20 cellular contexts compared by ENCODE assay signal in genomic region chr19:6210721-6211600, GRCh38.
DNase-seq lines count a peak whose midpoint lies in the region; ATAC-seq and TF ChIP-seq lines count a peak whose summit lies in the region.
"Had no signal": no experiment of that assay in that cellular context is flagged by ENCODE, and none has a peak within 500 bp of the region (broad histone marks: within the 10 kb centered on the region; RNA-seq: fewer than 3 reads in every experiment).

No MANE protein-coding gene starts in this region.

- H3K4me3 ChIP-seq in heart right ventricle = no peak overlapping the region
- H3K4me3 ChIP-seq in aorta (ENCODE audit: low read length in 2 of 2) = no peak overlapping the region

- H3K27ac Mint-ChIP-seq in chondrocyte (ENCODE audit: unreplicated experiment) (no peak overlapping the region), nephron progenitor cell (peak overlapping the region; percentile 67)
- peak overlapping the region in 1 of 2 donors; percentile 66 for H3K27ac Mint-ChIP-seq in effector memory CD8-positive, alpha-beta T cell
- H3K27ac Mint-ChIP-seq: activated naive CD4-positive, alpha-beta T cell treated with anti-CD3 and anti-CD28 coated beads, Interleukin-2, amount 50 U/mL, for 24 hours; IgD-negative memory B cell; T-cell had no signal

- H3K27me3 Mint-ChIP-seq in chondrocyte (ENCODE audit: low read depth) = no peaks in the 10 kb centered on the region
- no peaks in the 10 kb centered on the region for H3K27me3 Mint-ChIP-seq in nephron progenitor cell (ENCODE audit: low read depth, poor library complexity)
- H3K27me3 Mint-ChIP-seq in effector memory CD8-positive, alpha-beta T cell = no peaks in the 10 kb centered on the region
- H3K27me3 Mint-ChIP-seq: activated naive CD4-positive, alpha-beta T cell treated with anti-CD3 and anti-CD28 coated beads, Interleukin-2, amount 50 U/mL, for 24 hours; IgD-negative memory B cell; T-cell had no signal

- no peak for TF ChIP-seq CTCF in heart right ventricle (IDR thresholded peaks at IDR 0.05)
- TF ChIP-seq CTCF in chondrocyte (IDR thresholded peaks at IDR 0.05) = no peak
- no peak for TF ChIP-seq CTCF in nephron progenitor cell (IDR thresholded peaks at IDR 0.05)

- H3K4me1 Mint-ChIP-seq in chondrocyte (ENCODE audit: low read depth) = no peaks in the 10 kb centered on the region
- H3K4me1 Mint-ChIP-seq in nephron progenitor cell = peaks cover 19% of the 10 kb centered on the region
- H3K4me1 Mint-ChIP-seq in effector memory CD8-positive, alpha-beta T cell (ENCODE audit: low read depth in 2 of 2) = no peaks in the 10 kb centered on the region
- H3K4me1 Mint-ChIP-seq: activated naive CD4-positive, alpha-beta T cell treated with anti-CD3 and anti-CD28 coated beads, Interleukin-2, amount 50 U/mL, for 24 hours; T-cell had no signal

- H3K27ac ChIP-seq in heart right ventricle (no peak overlapping the region), aorta (ENCODE audit: low read depth in 1 of 2, low read length in 2 of 2) (no peak overlapping the region)
- H3K27ac ChIP-seq: C4-2B, parathyroid adenoma, VCaP had no signal

- H3K9me3 ChIP-seq in heart right ventricle (no peaks in the 10 kb centered on the region), aorta (ENCODE audit: control insufficient read depth, low read length) (no peaks in the 10 kb centered on the region)

- DNase-seq in Right ventricle myocardium superior = peak; percentile 37
- DNase-seq in heart right ventricle = no peak
- DNase-seq in chondrocyte (ENCODE audit: low spot score) = peak; percentile 85
- no peak for DNase-seq in nephron progenitor cell
- peak; percentile 44 to 70 for DNase-seq in aorta
- no peak for DNase-seq in COLO829 (ENCODE audit: low spot score)
- no peak for DNase-seq in effector memory CD8-positive, alpha-beta T cell
- DNase-seq: activated CD4-positive, alpha-beta T cell treated with anti-CD3 and anti-CD28 coated beads, Interleukin-2, amount 50 U/mL, for 4 hours; activated T-cell treated with anti-CD3 and anti-CD28 coated beads for 4 hours; cortex of kidney; DMS79; NCI-H1694 treated with DMSO at 0.1 percent for 48 hours; stimulated activated CD4-positive, alpha-beta T cell treated with anti-CD3 and anti-CD28 coated beads, Interleukin-4, amount 100 ng/mL, for 1 hour; T-cell had no signal

- intact Hi-C loops in Right ventricle myocardium superior (cut with DNase I) (no loop called here), heart right ventricle (cut with DNase I) (no loop called here), aorta (cut with DNase I) (no loop called here)

- H3K4me1 ChIP-seq in heart right ventricle (no peaks in the 10 kb centered on the region), aorta (ENCODE audit: control insufficient read depth in 1 of 2, insufficient read depth in 2 of 2, low read length in 2 of 2) (no peaks in the 10 kb centered on the region)

- H3K36me3 ChIP-seq in heart right ventricle (peaks cover 0 to 50% (median 5%) of the 10 kb centered on the region in 9 donors), aorta (ENCODE audit: control insufficient read depth in 1 of 2, insufficient read depth in 2 of 2, low read length in 1 of 2) (peaks cover 0 to 2% of the 10 kb centered on the region in 2 donors)

- ATAC-seq in Right ventricle myocardium superior (ENCODE audit: poor library complexity) (no peak), heart right ventricle (no peak), aorta (ENCODE audit: low FRiP score) (no peak), GM21576 (IDR thresholded peaks at IDR 0.05; ENCODE audit: unreplicated experiment) (no peak)
- no peak for ATAC-seq in effector memory CD8-positive, alpha-beta T cell (replicated peaks)
- ATAC-seq: T-cell had no signal

- H3K9me3 Mint-ChIP-seq in chondrocyte (ENCODE audit: low read depth) (no peaks in the 10 kb centered on the region), nephron progenitor cell (no peaks in the 10 kb centered on the region)
- H3K9me3 Mint-ChIP-seq in effector memory CD8-positive, alpha-beta T cell = no peaks in the 10 kb centered on the region
- H3K9me3 Mint-ChIP-seq: activated naive CD4-positive, alpha-beta T cell treated with anti-CD3 and anti-CD28 coated beads, Interleukin-2, amount 50 U/mL, for 24 hours; IgD-negative memory B cell; T-cell had no signal

- peaks cover 6% of the 10 kb centered on the region for H3K36me3 Mint-ChIP-seq in chondrocyte (ENCODE audit: low read depth)
- peaks cover 10% of the 10 kb centered on the region for H3K36me3 Mint-ChIP-seq in nephron progenitor cell (ENCODE audit: low read depth)
- H3K36me3 Mint-ChIP-seq in effector memory CD8-positive, alpha-beta T cell (ENCODE audit: insufficient read depth) = peaks cover 12% of the 10 kb centered on the region
- H3K36me3 Mint-ChIP-seq: activated naive CD4-positive, alpha-beta T cell treated with anti-CD3 and anti-CD28 coated beads, Interleukin-2, amount 50 U/mL, for 24 hours had no signal

- H3K27me3 ChIP-seq in heart right ventricle = no peaks in the 10 kb centered on the region
- no peaks in the 10 kb centered on the region for H3K27me3 ChIP-seq in aorta (ENCODE audit: control insufficient read depth in 1 of 2, insufficient read depth in 2 of 2, low read length in 1 of 2)

- H3K4me3 Mint-ChIP-seq in chondrocyte (ENCODE audit: unreplicated experiment) (no peak overlapping the region), nephron progenitor cell (no peak overlapping the region)
- no peak overlapping the region for H3K4me3 Mint-ChIP-seq in effector memory CD8-positive, alpha-beta T cell
- H3K4me3 Mint-ChIP-seq: activated naive CD4-positive, alpha-beta T cell treated with anti-CD3 and anti-CD28 coated beads, Interleukin-2, amount 50 U/mL, for 24 hours; IgD-negative memory B cell; T-cell had no signal

- 84 to 90% methylated on average over 32 of the region's 32 CpGs for WGBS in heart right ventricle, 2 donors
- WGBS in aorta, 2 donors = 87 to 88% methylated on average over 32 of the region's 32 CpGs

Comparison
In these comparisons a context has a peak if more than half of its experiments do, and no peak if none do; other contexts are left out.
1. DNase-seq: peak in Right ventricle myocardium superior (single experiment), chondrocyte (single experiment) and aorta (2 of 2); none in heart right ventricle (0 of 2), nephron progenitor cell (single experiment), COLO829 (single experiment) and effector memory CD8-positive, alpha-beta T cell (0 of 3).